Comparison of ENCODE assay signal across 15 cellular contexts in genomic region chr5:3639175-3639574, GRCh38. TPM values are rescaled to one million over a fixed set of nuclear protein-coding genes. Genes with fewer than 3 reads are reported as not detected.
A peak's percentile ranks its signal among the peaks of the same experiment; 100 is the strongest.
DNase-seq lines count a peak whose midpoint lies in the region; ATAC-seq and TF ChIP-seq lines count a peak whose summit lies in the region.
"Had no signal": no experiment of that assay in that cellular context is flagged by ENCODE, and none has a peak within 500 bp of the region (broad histone marks: within the 10 kb centered on the region; RNA-seq: fewer than 3 reads in every experiment).

No MANE protein-coding gene starts in this region.

- no peak overlapping the region for H4K8ac ChIP-seq in mesenchymal stem cell (ENCODE audit: low read length)

- H3K9ac ChIP-seq in mesenchymal stem cell (ENCODE audit: low read length) = no peak overlapping the region
- H3K9ac ChIP-seq: GM23248 had no signal

- H3K4me2 ChIP-seq in mesenchymal stem cell (ENCODE audit: low read length, poor library complexity, severe bottlenecking) = no peak overlapping the region

- H4K91ac ChIP-seq in mesenchymal stem cell (ENCODE audit: low read length) = peak overlapping the region; percentile 18

- no peaks in the 10 kb centered on the region for H3K36me3 ChIP-seq in WERI-Rb-1
- no peaks in the 10 kb centered on the region for H3K36me3 ChIP-seq in mesenchymal stem cell (ENCODE audit: control insufficient read depth in 1 of 2, insufficient read depth in 2 of 2, low read depth in 1 of 2, low read length in 2 of 2)

- no peaks in the 10 kb centered on the region for H3K4me1 ChIP-seq in mesenchymal stem cell (ENCODE audit: control insufficient read depth, insufficient read depth, low read depth, low read length)
- H3K4me1 ChIP-seq: Caco-2 had no signal

- no peaks in the 10 kb centered on the region for H3K79me1 ChIP-seq in mesenchymal stem cell (replicated peaks; ENCODE audit: low read length, poor library complexity, severe bottlenecking)

- H3K4ac ChIP-seq in mesenchymal stem cell (ENCODE audit: low read depth in 1 of 2, low read length in 2 of 2) = no peak overlapping the region

- H2AFZ ChIP-seq in mesenchymal stem cell (ENCODE audit: low read depth, low read length) = no peak overlapping the region
- H2AFZ ChIP-seq: GM23248 had no signal

- H3K23ac ChIP-seq in mesenchymal stem cell (ENCODE audit: low read length in 2 of 2) = no peak overlapping the region

- no peak overlapping the region for H2BK120ac ChIP-seq in mesenchymal stem cell (ENCODE audit: low read depth, low read length)

- ATAC-seq in sciatic nerve = no peak
- ATAC-seq in stimulated activated naive CD8-positive, alpha-beta T cell treated with anti-CD3 and anti-CD28 coated beads, Interleukin-15, Interleukin-2, amounts not matched to agents 100 U/mL and 50 U/mL, for 24 hours = no peak
- ATAC-seq: CD8-positive, alpha-beta T cell had no signal

- H2BK15ac ChIP-seq in mesenchymal stem cell (ENCODE audit: low read depth, poor library complexity, severe bottlenecking) = no peak overlapping the region

- H3K9me3 ChIP-seq in WERI-Rb-1 (ENCODE audit: severe bottlenecking) (peaks cover 8% of the 10 kb centered on the region), mesenchymal stem cell (ENCODE audit: control insufficient read depth, low read length) (peaks cover 3% of the 10 kb centered on the region)
- H3K9me3 ChIP-seq: Caco-2 had no signal

- no peak overlapping the region for H2BK12ac ChIP-seq in mesenchymal stem cell (ENCODE audit: low read length in 2 of 2)

- peaks cover 75% of the 10 kb centered on the region for H3K27me3 ChIP-seq in WERI-Rb-1 (ENCODE audit: insufficient read depth, low read depth, severe bottlenecking)
- no peaks in the 10 kb centered on the region for H3K27me3 ChIP-seq in mesenchymal stem cell (ENCODE audit: control insufficient read depth in 1 of 2, insufficient read depth in 1 of 2, low read length in 2 of 2)

- no peak overlapping the region for H3K4me3 ChIP-seq in WERI-Rb-1 (ENCODE audit: low read depth, low read length)
- no peak overlapping the region for H3K4me3 ChIP-seq in mesenchymal stem cell (ENCODE audit: insufficient read depth in 1 of 2, low read depth in 1 of 2, low read length in 2 of 2)
- H3K4me3 ChIP-seq: GM23248 had no signal

- intact Hi-C loops in sciatic nerve (cut with DNase I) = no loop called here

- H2BK5ac ChIP-seq in mesenchymal stem cell (ENCODE audit: low read depth, low read length, poor library complexity, severe bottlenecking) = no peak overlapping the region

- peak; percentile 58 for DNase-seq in NCI-H748 (lab: John Stamatoyannopoulos, UW; ENCODE audit: unreplicated experiment)
- no peak for DNase-seq in NCI-H748 treated with DMSO at 0.1 percent for 48 hours (lab: John Stamatoyannopoulos, UW)
- DNase-seq in WERI-Rb-1 = no peak
- DNase-seq in mesenchymal stem cell = no peak
- no peak for DNase-seq in NCI-H2107 (lab: John Stamatoyannopoulos, UW)
- DNase-seq in sciatic nerve (ENCODE audit: low spot score) = no peak
- DNase-seq in stimulated activated naive CD8-positive, alpha-beta T cell treated with anti-CD3 and anti-CD28 coated beads, Interleukin-15, Interleukin-2, amounts not matched to agents 100 U/mL and 50 U/mL, for 24 hours = no peak
- DNase-seq: Caco-2; CD8-positive, alpha-beta T cell; GM23248; H7; IMR-90 had no signal

- no peak overlapping the region for H3K14ac ChIP-seq in mesenchymal stem cell (ENCODE audit: low read length in 2 of 2)

- H3K18ac ChIP-seq in mesenchymal stem cell (ENCODE audit: low read depth in 1 of 2, low read length in 2 of 2) = no peak overlapping the region

- TF ChIP-seq CTCF in WERI-Rb-1 (IDR thresholded peaks at IDR 0.05; ENCODE audit: low read depth, low read length) = 0 out of 2 replicates have a peak, but pooled peaks have one; percentile 14

- H3K27ac ChIP-seq in WERI-Rb-1 (no peak overlapping the region), mesenchymal stem cell (ENCODE audit: low read length, poor library complexity, severe bottlenecking) (no peak overlapping the region)
- H3K27ac ChIP-seq: 22Rv1, GM23248 had no signal

- no peak overlapping the region for H2AK5ac ChIP-seq in mesenchymal stem cell (ENCODE audit: low read length, severe bottlenecking)

- WGBS in mesenchymal stem cell = 80% methylated on average over 3 of the region's 8 CpGs

RNA-seq across cellular contexts. Expression of gene IRX1, which starts 43.5 kb away (rescaled TPM):
- polyA plus RNA-seq in mesenchymal stem cell (2013, experiment 1 of 2) = not detected
- polyA plus RNA-seq in mesenchymal stem cell (2013, experiment 2 of 2) = not detected
- total RNA-seq in sciatic nerve = 0.62 TPM
- total RNA-seq: A673; Caco-2; CD8-positive, alpha-beta T cell; IMR-90 had no signal
- polyA plus RNA-seq: CD14-positive monocyte, IMR-90 had no signal
